In genomic region chr1:243246916-243247315, GRCh38 we compare ENCODE assay signal across 10 cellular contexts. TPM values are rescaled to one million over a fixed set of nuclear protein-coding genes. Genes with fewer than 3 reads are reported as not detected.
DNase-seq lines count a peak whose midpoint lies in the region; ATAC-seq and TF ChIP-seq lines count a peak whose summit lies in the region.
"Had no signal": no experiment of that assay in that cellular context is flagged by ENCODE, and none has a peak within 500 bp of the region (broad histone marks: within the 10 kb centered on the region; RNA-seq: fewer than 3 reads in every experiment).

No MANE protein-coding gene starts in this region.

- DNase-seq in OCI-LY7 (ENCODE audit: low spot score) = peak; percentile 39
- DNase-seq in fibroblast of lung (ENCODE audit: low read depth in 2 of 2) = peak; percentile 69 to 70
- no peak for DNase-seq in smooth muscle cell (lab: John Stamatoyannopoulos, UW; ENCODE audit: unreplicated experiment)
- DNase-seq in activated naive CD8-positive, alpha-beta T cell treated with anti-CD3 and anti-CD28 coated beads, Interleukin-2, amount 50 U/mL, for 24 hours = no peak
- no peak for DNase-seq in HPDE6-E6E7 (ENCODE audit: extremely low spot score)
- no peak for DNase-seq in T-helper 2 cell
- DNase-seq: activated T-cell treated with anti-CD3 and anti-CD28 coated beads, Interleukin-2, amount 50 U/mL, for 24 hours; T-cell had no signal

- H3K9me2 ChIP-seq in OCI-LY7 (ENCODE audit: insufficient read depth, low read length) = no peaks in the 10 kb centered on the region

- POLR2A ChIA-PET in OCI-LY7 (lab: Charles Lee) = interaction anchor here (0.5 to 1.2 kb wide), 3 partner anchors 8 to 28 kb away, joined by 3 to 8 read pairs (median 3); partner anchors contain the start of genes CEP170 and SDCCAG8

- H3K27me3 ChIP-seq in fibroblast of lung (ENCODE audit: control insufficient read depth, insufficient read depth, low read length) (no peaks in the 10 kb centered on the region), smooth muscle cell (ENCODE audit: low read depth) (no peaks in the 10 kb centered on the region)

- H2AFZ ChIP-seq in OCI-LY7 (ENCODE audit: low read length) (no peak overlapping the region), fibroblast of lung (ENCODE audit: low read length) (no peak overlapping the region), smooth muscle cell (ENCODE audit: low read depth) (no peak overlapping the region)

- H3K9me3 Mint-ChIP-seq in activated naive CD8-positive, alpha-beta T cell treated with anti-CD3 and anti-CD28 coated beads, Interleukin-2, amount 50 U/mL, for 24 hours = peaks cover under 1% of the 10 kb centered on the region
- H3K9me3 Mint-ChIP-seq: T-cell had no signal

- H3K9ac ChIP-seq in fibroblast of lung (ENCODE audit: insufficient read depth, low read length) (no peak overlapping the region), smooth muscle cell (ENCODE audit: low read depth) (no peak overlapping the region)

- no peak overlapping the region for H3K27ac Mint-ChIP-seq in activated naive CD8-positive, alpha-beta T cell treated with anti-CD3 and anti-CD28 coated beads, Interleukin-2, amount 50 U/mL, for 24 hours
- H3K27ac Mint-ChIP-seq: activated T-cell treated with anti-CD3 and anti-CD28 coated beads, Interleukin-2, amount 50 U/mL, for 24 hours had no signal

- peaks cover 22% of the 10 kb centered on the region for H3K36me3 Mint-ChIP-seq in activated naive CD8-positive, alpha-beta T cell treated with anti-CD3 and anti-CD28 coated beads, Interleukin-2, amount 50 U/mL, for 24 hours (ENCODE audit: low read depth)

- H3K4me3 Mint-ChIP-seq in activated naive CD8-positive, alpha-beta T cell treated with anti-CD3 and anti-CD28 coated beads, Interleukin-2, amount 50 U/mL, for 24 hours = no peak overlapping the region
- H3K4me3 Mint-ChIP-seq: activated T-cell treated with anti-CD3 and anti-CD28 coated beads, Interleukin-2, amount 50 U/mL, for 24 hours; T-cell had no signal

- H3K9me3 ChIP-seq in OCI-LY7 (ENCODE audit: low read length) (no peaks in the 10 kb centered on the region), fibroblast of lung (ENCODE audit: control insufficient read depth, insufficient read depth, low read depth, low read length) (no peaks in the 10 kb centered on the region), smooth muscle cell (replicated peaks; ENCODE audit: low read depth) (no peaks in the 10 kb centered on the region)

- H3K4me2 ChIP-seq in OCI-LY7 (ENCODE audit: low read length) (peak overlapping the region; percentile 23; the same call in 1 of the 2 replicates), fibroblast of lung (ENCODE audit: extremely low read depth, insufficient read depth, low read length) (peak overlapping the region; percentile 25), smooth muscle cell (peak overlapping the region; percentile 38)

- H3K4me3 ChIP-seq in OCI-LY7 (ENCODE audit: low read depth, low read length, poor library complexity, severe bottlenecking) (no peak overlapping the region), fibroblast of lung (replicated peaks in 1 of 4; ENCODE audit: control extremely low read depth in 1 of 4, insufficient read depth in 1 of 4, low read depth in 3 of 4, low read length in 4 of 4) (no peak overlapping the region), smooth muscle cell (no peak overlapping the region)

- H3K4me1 Mint-ChIP-seq in activated naive CD8-positive, alpha-beta T cell treated with anti-CD3 and anti-CD28 coated beads, Interleukin-2, amount 50 U/mL, for 24 hours = peaks cover 30% of the 10 kb centered on the region

- peak; percentile 62 for ATAC-seq in GM19351 (IDR thresholded peaks at IDR 0.05; ENCODE audit: unreplicated experiment)
- no peak for ATAC-seq in esophagus mucosa
- ATAC-seq in activated naive CD8-positive, alpha-beta T cell treated with anti-CD3 and anti-CD28 coated beads, Interleukin-2, amount 50 U/mL, for 24 hours = no peak
- ATAC-seq: T-cell had no signal

- CTCF ChIA-PET in OCI-LY7 (lab: Charles Lee; ENCODE audit: unreplicated experiment) = no interaction called here

- 94% methylated on average over 1 of the region's 1 CpG for WGBS in smooth muscle cell (ENCODE audit: low lambda C conversion rate)

- H3K36me3 ChIP-seq in OCI-LY7 (ENCODE audit: insufficient read depth, low read length) = peaks cover 18% of the 10 kb centered on the region
- no peaks in the 10 kb centered on the region for H3K36me3 ChIP-seq in fibroblast of lung (ENCODE audit: control insufficient read depth, insufficient read depth, low read length)
- no peaks in the 10 kb centered on the region for H3K36me3 ChIP-seq in smooth muscle cell (ENCODE audit: low read depth)

- H3K27me3 Mint-ChIP-seq in activated naive CD8-positive, alpha-beta T cell treated with anti-CD3 and anti-CD28 coated beads, Interleukin-2, amount 50 U/mL, for 24 hours = no peaks in the 10 kb centered on the region
- H3K27me3 Mint-ChIP-seq: activated T-cell treated with anti-CD3 and anti-CD28 coated beads, Interleukin-2, amount 50 U/mL, for 24 hours; T-cell had no signal

- intact Hi-C loops in OCI-LY7 (cut with micrococcal nuclease; ENCODE audit: unreplicated experiment) = no loop called here

- peaks cover 98% of the 10 kb centered on the region for H3K79me2 ChIP-seq in OCI-LY7 (ENCODE audit: insufficient read depth, low read depth, low read length)
- peaks cover 97% of the 10 kb centered on the region for H3K79me2 ChIP-seq in fibroblast of lung (ENCODE audit: control insufficient read depth, insufficient read depth, low read length)
- H3K79me2 ChIP-seq in smooth muscle cell (ENCODE audit: low read depth) = peaks cover 100% of the 10 kb centered on the region

- H3K27ac ChIP-seq in OCI-LY7 (ENCODE audit: low read depth, low read length, poor library complexity, severe bottlenecking) (no peak overlapping the region), fibroblast of lung (ENCODE audit: insufficient read depth, low read length) (no peak overlapping the region), smooth muscle cell (ENCODE audit: low read depth) (peak overlapping the region; percentile 12)

- TF ChIP-seq CTCF in OCI-LY7 (conservative IDR thresholded peaks at IDR 0.05; ENCODE audit: low read length) (no peak), fibroblast of lung (conservative IDR thresholded peaks at IDR 0.05 in 1 of 2, IDR thresholded peaks at IDR 0.05 in 1 of 2; ENCODE audit: low read depth in 1 of 2, low read length in 2 of 2) (no peak), smooth muscle cell (IDR thresholded peaks at IDR 0.05; ENCODE audit: borderline replicate concordance, insufficient read depth, poor library complexity, severe bottlenecking) (no peak)

- peaks cover 29% of the 10 kb centered on the region for H4K20me1 ChIP-seq in OCI-LY7 (ENCODE audit: insufficient read depth, low read length)
- H4K20me1 ChIP-seq in fibroblast of lung (ENCODE audit: control insufficient read depth, extremely low read depth, insufficient read depth, low read length) = no peaks in the 10 kb centered on the region
- H4K20me1 ChIP-seq in smooth muscle cell (ENCODE audit: low read depth) = peaks cover 100% of the 10 kb centered on the region

- H3F3A ChIP-seq in smooth muscle cell (ENCODE audit: low read depth) = no peaks in the 10 kb centered on the region

- H3K4me1 ChIP-seq in OCI-LY7 (ENCODE audit: insufficient read depth, low read length, poor library complexity, severe bottlenecking) (peaks cover 47% of the 10 kb centered on the region), fibroblast of lung (ENCODE audit: control insufficient read depth, extremely low read depth, insufficient read depth, low read length) (peaks cover 7% of the 10 kb centered on the region), smooth muscle cell (ENCODE audit: low read depth) (peaks cover 13% of the 10 kb centered on the region)

- no TSS peak for BruUV-seq in OCI-LY7 (replicated peaks; lab: Mats Ljungman, UMichigan)

RNA-seq across cellular contexts. Expression of gene CEP170, which starts 8.2 kb away (rescaled TPM):
- total RNA-seq in OCI-LY7 (2014; rRNA removed; shearing (Covaris generic)) = 57.6 and 64.7 TPM in 2 replicates
- total RNA-seq in OCI-LY7 (2022) (69.7 and 85.4 TPM in 2 replicates), fibroblast of lung (75.2 and 86.0 TPM in 2 replicates), smooth muscle cell (145 and 175 TPM in 2 replicates), esophagus mucosa (15.4 TPM)
- polyA plus RNA-seq in fibroblast of lung (84.8 and 92.0 TPM in 2 replicates), smooth muscle cell (50.3 and 76.0 TPM in 2 replicates)
- 45.7 and 49.6 TPM in 2 replicates for polyA plus RNA-seq in fibroblast of lung (2012)
- 33.9 and 38.8 TPM in 2 replicates for polyA minus RNA-seq in fibroblast of lung (ENCODE audit: low replicate concordance)

RNA-seq across cellular contexts. Expression of gene SDCCAG8, which starts 8.9 kb away (rescaled TPM):
- 13.4 and 18.1 TPM in 2 replicates for total RNA-seq in OCI-LY7 (2014; rRNA removed; shearing (Covaris generic))
- 26.2 and 28.7 TPM in 2 replicates for total RNA-seq in OCI-LY7 (2022)
- total RNA-seq in fibroblast of lung = 53.2 and 72.7 TPM in 2 replicates
- 27.0 and 34.8 TPM in 2 replicates for polyA plus RNA-seq in fibroblast of lung
- polyA plus RNA-seq in fibroblast of lung (2012) = 21.6 and 23.8 TPM in 2 replicates
- polyA minus RNA-seq in fibroblast of lung (ENCODE audit: low replicate concordance) = 5.0 and 8.2 TPM in 2 replicates
- 32.5 and 33.4 TPM in 2 replicates for total RNA-seq in smooth muscle cell
- 30.9 and 33.0 TPM in 2 replicates for polyA plus RNA-seq in smooth muscle cell
- total RNA-seq in esophagus mucosa = 30.1 TPM

Comparison
In these comparisons a context has a peak if more than half of its experiments do, and no peak if none do; other contexts are left out.
1. DNase-seq: peak in OCI-LY7 (single experiment) and fibroblast of lung (2 of 2); none in smooth muscle cell (single experiment), activated naive CD8-positive, alpha-beta T cell treated with anti-CD3 and anti-CD28 coated beads, Interleukin-2, amount 50 U/mL, for 24 hours (single experiment), HPDE6-E6E7 (single experiment) and T-helper 2 cell (0 of 5).
2. Peak in every context shown above with its lines, with median percentiles within 50 percentile points of each other: H3K4me2 ChIP-seq.